Comparison of ENCODE assay signal across 1 cellular context in the genomic region with DNA sequence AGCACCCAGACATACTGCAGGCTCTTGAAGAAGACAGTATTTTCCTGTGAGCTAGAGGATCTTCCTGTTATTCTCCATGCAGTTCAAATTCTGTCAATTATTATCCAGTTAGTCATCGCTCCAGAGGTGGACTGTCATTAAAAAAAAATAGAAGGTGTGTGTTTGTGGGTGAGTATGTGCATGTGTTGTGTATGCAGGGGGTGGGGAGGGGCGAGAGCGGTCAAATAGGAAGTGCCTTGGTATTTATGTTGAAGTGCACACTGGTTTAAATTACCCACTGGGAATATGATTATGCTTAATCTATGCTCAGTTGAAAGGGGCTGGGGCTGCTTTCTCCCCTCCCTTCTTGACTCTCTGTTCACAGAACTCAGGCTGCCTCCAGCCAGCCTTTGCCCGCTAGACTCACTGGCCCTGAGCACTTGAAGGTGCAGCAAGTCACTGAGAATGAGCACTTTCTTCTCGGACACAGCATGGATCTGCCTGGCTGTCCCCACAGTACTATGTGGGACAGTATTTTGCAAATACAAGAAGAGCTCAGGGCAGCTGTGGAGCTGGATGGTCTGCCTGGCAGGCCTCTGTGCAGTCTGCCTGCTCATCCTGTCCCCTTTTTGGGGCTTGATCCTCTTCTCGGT.
TF ChIP-seq lines count a peak whose summit lies in the region.

A gene with protein sequence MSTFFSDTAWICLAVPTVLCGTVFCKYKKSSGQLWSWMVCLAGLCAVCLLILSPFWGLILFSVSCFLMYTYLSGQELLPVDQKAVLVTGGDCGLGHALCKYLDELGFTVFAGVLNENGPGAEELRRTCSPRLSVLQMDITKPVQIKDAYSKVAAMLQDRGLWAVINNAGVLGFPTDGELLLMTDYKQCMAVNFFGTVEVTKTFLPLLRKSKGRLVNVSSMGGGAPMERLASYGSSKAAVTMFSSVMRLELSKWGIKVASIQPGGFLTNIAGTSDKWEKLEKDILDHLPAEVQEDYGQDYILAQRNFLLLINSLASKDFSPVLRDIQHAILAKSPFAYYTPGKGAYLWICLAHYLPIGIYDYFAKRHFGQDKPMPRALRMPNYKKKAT (plus strand): TSS at position 273 of the 632 bp plus-strand sequence. CDS start 172 bp downstream, at position 445.

TF ChIP-seq in HepG2, 621 proteins besides CTCF, POLR2A, EP300 and RAD21 (continued from another document and continues in another):
- TF ChIP-seq, protein P1, sequence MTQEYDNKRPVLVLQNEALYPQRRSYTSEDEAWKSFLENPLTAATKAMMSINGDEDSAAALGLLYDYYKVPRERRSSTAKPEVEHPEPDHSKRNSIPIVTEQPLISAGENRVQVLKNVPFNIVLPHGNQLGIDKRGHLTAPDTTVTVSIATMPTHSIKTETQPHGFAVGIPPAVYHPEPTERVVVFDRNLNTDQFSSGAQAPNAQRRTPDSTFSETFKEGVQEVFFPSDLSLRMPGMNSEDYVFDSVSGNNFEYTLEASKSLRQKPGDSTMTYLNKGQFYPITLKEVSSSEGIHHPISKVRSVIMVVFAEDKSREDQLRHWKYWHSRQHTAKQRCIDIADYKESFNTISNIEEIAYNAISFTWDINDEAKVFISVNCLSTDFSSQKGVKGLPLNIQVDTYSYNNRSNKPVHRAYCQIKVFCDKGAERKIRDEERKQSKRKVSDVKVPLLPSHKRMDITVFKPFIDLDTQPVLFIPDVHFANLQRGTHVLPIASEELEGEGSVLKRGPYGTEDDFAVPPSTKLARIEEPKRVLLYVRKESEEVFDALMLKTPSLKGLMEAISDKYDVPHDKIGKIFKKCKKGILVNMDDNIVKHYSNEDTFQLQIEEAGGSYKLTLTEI (CRISPR knock-in tag; conservative IDR thresholded peaks at IDR 0.05), result no peak
- TF ChIP-seq ZSCAN31 (CRISPR knock-in tag; IDR thresholded peaks at IDR 0.05; ENCODE audit: low read depth) (peak; percentile 40; the same call in 1 of the 2 replicates), ZNF674 (CRISPR knock-in tag; IDR thresholded peaks at IDR 0.05; ENCODE audit: low read depth) (0 out of 2 replicates have a peak, but pooled peaks have one; percentile 37), ZMYM4 (CRISPR knock-in tag; IDR thresholded peaks at IDR 0.05) (no peak), ZNF230 (CRISPR knock-in tag; IDR thresholded peaks at IDR 0.05) (no peak), JUNB (CRISPR knock-in tag; IDR thresholded peaks at IDR 0.05; ENCODE audit: borderline replicate concordance) (peak; percentile 64), TCF7L2 (IDR thresholded peaks at IDR 0.05; ENCODE audit: low read depth, low read length) (no peak), LCORL (IDR thresholded peaks at IDR 0.05) (no peak), LCORL (CRISPR knock-in tag; IDR thresholded peaks at IDR 0.05) (peak; percentile 50), ZNF678 (CRISPR knock-in tag; IDR thresholded peaks at IDR 0.05) (no peak), ZNF569 (CRISPR knock-in tag; IDR thresholded peaks at IDR 0.05; ENCODE audit: borderline replicate concordance) (no peak), ZNF777 (CRISPR knock-in tag; IDR thresholded peaks at IDR 0.05) (no peak), ZNF333 (CRISPR knock-in tag; IDR thresholded peaks at IDR 0.05; ENCODE audit: borderline replicate concordance) (no peak), KAT7 (CRISPR knock-in tag; IDR thresholded peaks at IDR 0.05; ENCODE audit: borderline replicate concordance) (no peak; the same call in 1 of the 2 replicates), RBM22 (optimal IDR thresholded peaks at IDR 0.05; ENCODE audit: low read length) (no peak), ZNF768 (CRISPR knock-in tag; IDR thresholded peaks at IDR 0.05) (no peak; the same call in 1 of the 2 replicates), IKZF1 (IDR thresholded peaks at IDR 0.05) (no peak), ZSCAN20 (CRISPR knock-in tag; IDR thresholded peaks at IDR 0.05; ENCODE audit: borderline replicate concordance) (0 out of 2 replicates have a peak, but pooled peaks have one; percentile 18), REL (CRISPR knock-in tag; conservative IDR thresholded peaks at IDR 0.05) (no peak), NR3C1 (CRISPR knock-in tag; IDR thresholded peaks at IDR 0.05) (no peak), ZNF547 (CRISPR knock-in tag; IDR thresholded peaks at IDR 0.05) (no peak), MAZ (IDR thresholded peaks at IDR 0.05; ENCODE audit: borderline replicate concordance, low read depth, low read length) (peak; percentile 63; the same call in 1 of the 2 replicates), MAZ (CRISPR knock-in tag; IDR thresholded peaks at IDR 0.05; ENCODE audit: low read depth) (peak; percentile 38; the same call in 1 of the 2 replicates), ZNF572 (CRISPR knock-in tag; IDR thresholded peaks at IDR 0.05) (no peak), NFE2L1 (CRISPR knock-in tag; IDR thresholded peaks at IDR 0.05; ENCODE audit: borderline replicate concordance) (no peak), HMG20A (CRISPR knock-in tag; IDR thresholded peaks at IDR 0.05; ENCODE audit: borderline replicate concordance) (peak; percentile 51; the same call in 1 of the 2 replicates), RCOR2 (CRISPR knock-in tag; IDR thresholded peaks at IDR 0.05) (no peak), ZFP1 (CRISPR knock-in tag; IDR thresholded peaks at IDR 0.05) (no peak), SNRNP70 (IDR thresholded peaks at IDR 0.05; ENCODE audit: low read depth, low read length) (no peak), CEBPB (IDR thresholded peaks at IDR 0.05; ENCODE audit: borderline replicate concordance, low read depth, low read length) (no peak), STAT5B (CRISPR knock-in tag; IDR thresholded peaks at IDR 0.05) (no peak), ZNF232 (CRISPR knock-in tag; IDR thresholded peaks at IDR 0.05; ENCODE audit: borderline replicate concordance) (no peak; the same call in 1 of the 2 replicates), PRMT3 (CRISPR knock-in tag; IDR thresholded peaks at IDR 0.05; ENCODE audit: borderline replicate concordance, low read depth) (no peak), ZSCAN9 (CRISPR knock-in tag; IDR thresholded peaks at IDR 0.05; ENCODE audit: borderline replicate concordance) (no peak), MLLT10 (CRISPR knock-in tag; IDR thresholded peaks at IDR 0.05) (no peak), MYNN (CRISPR knock-in tag; IDR thresholded peaks at IDR 0.05; ENCODE audit: low read depth) (no peak), ZNF501 (CRISPR knock-in tag; IDR thresholded peaks at IDR 0.05) (peak; percentile 82), ZNF615 (CRISPR knock-in tag; IDR thresholded peaks at IDR 0.05; ENCODE audit: borderline replicate concordance) (no peak), ZBTB38 (CRISPR knock-in tag; IDR thresholded peaks at IDR 0.05) (no peak), ZNF746 (CRISPR knock-in tag; IDR thresholded peaks at IDR 0.05) (no peak), DMAP1 (CRISPR knock-in tag; IDR thresholded peaks at IDR 0.05) (peak; percentile 33; the same call in 1 of the 2 replicates), NAIF1 (CRISPR knock-in tag; IDR thresholded peaks at IDR 0.05; ENCODE audit: borderline replicate concordance) (no peak), FOXC1 (CRISPR knock-in tag; IDR thresholded peaks at IDR 0.05; ENCODE audit: borderline replicate concordance) (no peak; the same call in 1 of the 2 replicates), ZNF773 (CRISPR knock-in tag; IDR thresholded peaks at IDR 0.05; ENCODE audit: borderline replicate concordance) (no peak), ZNF605 (CRISPR knock-in tag; IDR thresholded peaks at IDR 0.05) (no peak)
- TF ChIP-seq, protein P2, sequence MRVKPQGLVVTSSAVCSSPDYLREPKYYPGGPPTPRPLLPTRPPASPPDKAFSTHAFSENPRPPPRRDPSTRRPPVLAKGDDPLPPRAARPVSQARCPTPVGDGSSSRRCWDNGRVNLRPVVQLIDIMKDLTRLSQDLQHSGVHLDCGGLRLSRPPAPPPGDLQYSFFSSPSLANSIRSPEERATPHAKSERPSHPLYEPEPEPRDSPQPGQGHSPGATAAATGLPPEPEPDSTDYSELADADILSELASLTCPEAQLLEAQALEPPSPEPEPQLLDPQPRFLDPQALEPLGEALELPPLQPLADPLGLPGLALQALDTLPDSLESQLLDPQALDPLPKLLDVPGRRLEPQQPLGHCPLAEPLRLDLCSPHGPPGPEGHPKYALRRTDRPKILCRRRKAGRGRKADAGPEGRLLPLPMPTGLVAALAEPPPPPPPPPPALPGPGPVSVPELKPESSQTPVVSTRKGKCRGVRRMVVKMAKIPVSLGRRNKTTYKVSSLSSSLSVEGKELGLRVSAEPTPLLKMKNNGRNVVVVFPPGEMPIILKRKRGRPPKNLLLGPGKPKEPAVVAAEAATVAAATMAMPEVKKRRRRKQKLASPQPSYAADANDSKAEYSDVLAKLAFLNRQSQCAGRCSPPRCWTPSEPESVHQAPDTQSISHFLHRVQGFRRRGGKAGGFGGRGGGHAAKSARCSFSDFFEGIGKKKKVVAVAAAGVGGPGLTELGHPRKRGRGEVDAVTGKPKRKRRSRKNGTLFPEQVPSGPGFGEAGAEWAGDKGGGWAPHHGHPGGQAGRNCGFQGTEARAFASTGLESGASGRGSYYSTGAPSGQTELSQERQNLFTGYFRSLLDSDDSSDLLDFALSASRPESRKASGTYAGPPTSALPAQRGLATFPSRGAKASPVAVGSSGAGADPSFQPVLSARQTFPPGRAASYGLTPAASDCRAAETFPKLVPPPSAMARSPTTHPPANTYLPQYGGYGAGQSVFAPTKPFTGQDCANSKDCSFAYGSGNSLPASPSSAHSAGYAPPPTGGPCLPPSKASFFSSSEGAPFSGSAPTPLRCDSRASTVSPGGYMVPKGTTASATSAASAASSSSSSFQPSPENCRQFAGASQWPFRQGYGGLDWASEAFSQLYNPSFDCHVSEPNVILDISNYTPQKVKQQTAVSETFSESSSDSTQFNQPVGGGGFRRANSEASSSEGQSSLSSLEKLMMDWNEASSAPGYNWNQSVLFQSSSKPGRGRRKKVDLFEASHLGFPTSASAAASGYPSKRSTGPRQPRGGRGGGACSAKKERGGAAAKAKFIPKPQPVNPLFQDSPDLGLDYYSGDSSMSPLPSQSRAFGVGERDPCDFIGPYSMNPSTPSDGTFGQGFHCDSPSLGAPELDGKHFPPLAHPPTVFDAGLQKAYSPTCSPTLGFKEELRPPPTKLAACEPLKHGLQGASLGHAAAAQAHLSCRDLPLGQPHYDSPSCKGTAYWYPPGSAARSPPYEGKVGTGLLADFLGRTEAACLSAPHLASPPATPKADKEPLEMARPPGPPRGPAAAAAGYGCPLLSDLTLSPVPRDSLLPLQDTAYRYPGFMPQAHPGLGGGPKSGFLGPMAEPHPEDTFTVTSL (CRISPR knock-in tag; IDR thresholded peaks at IDR 0.05; ENCODE audit: borderline replicate concordance), result peak; percentile 54; the same call in 1 of the 2 replicates
- TF ChIP-seq, protein P3, sequence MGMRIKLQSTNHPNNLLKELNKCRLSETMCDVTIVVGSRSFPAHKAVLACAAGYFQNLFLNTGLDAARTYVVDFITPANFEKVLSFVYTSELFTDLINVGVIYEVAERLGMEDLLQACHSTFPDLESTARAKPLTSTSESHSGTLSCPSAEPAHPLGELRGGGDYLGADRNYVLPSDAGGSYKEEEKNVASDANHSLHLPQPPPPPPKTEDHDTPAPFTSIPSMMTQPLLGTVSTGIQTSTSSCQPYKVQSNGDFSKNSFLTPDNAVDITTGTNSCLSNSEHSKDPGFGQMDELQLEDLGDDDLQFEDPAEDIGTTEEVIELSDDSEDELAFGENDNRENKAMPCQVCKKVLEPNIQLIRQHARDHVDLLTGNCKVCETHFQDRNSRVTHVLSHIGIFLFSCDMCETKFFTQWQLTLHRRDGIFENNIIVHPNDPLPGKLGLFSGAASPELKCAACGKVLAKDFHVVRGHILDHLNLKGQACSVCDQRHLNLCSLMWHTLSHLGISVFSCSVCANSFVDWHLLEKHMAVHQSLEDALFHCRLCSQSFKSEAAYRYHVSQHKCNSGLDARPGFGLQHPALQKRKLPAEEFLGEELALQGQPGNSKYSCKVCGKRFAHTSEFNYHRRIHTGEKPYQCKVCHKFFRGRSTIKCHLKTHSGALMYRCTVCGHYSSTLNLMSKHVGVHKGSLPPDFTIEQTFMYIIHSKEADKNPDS (CRISPR knock-in tag; IDR thresholded peaks at IDR 0.05), result no peak; the same call in none of the 2 replicates
- TF ChIP-seq, protein P4, sequence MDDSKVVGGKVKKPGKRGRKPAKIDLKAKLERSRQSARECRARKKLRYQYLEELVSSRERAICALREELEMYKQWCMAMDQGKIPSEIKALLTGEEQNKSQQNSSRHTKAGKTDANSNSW (CRISPR knock-in tag; IDR thresholded peaks at IDR 0.05; ENCODE audit: borderline replicate concordance), result no peak
- TF ChIP-seq, protein P5, sequence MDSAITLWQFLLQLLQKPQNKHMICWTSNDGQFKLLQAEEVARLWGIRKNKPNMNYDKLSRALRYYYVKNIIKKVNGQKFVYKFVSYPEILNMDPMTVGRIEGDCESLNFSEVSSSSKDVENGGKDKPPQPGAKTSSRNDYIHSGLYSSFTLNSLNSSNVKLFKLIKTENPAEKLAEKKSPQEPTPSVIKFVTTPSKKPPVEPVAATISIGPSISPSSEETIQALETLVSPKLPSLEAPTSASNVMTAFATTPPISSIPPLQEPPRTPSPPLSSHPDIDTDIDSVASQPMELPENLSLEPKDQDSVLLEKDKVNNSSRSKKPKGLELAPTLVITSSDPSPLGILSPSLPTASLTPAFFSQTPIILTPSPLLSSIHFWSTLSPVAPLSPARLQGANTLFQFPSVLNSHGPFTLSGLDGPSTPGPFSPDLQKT (CRISPR knock-in tag; IDR thresholded peaks at IDR 0.05; ENCODE audit: borderline replicate concordance), result no peak
- TF ChIP-seq, protein P6, sequence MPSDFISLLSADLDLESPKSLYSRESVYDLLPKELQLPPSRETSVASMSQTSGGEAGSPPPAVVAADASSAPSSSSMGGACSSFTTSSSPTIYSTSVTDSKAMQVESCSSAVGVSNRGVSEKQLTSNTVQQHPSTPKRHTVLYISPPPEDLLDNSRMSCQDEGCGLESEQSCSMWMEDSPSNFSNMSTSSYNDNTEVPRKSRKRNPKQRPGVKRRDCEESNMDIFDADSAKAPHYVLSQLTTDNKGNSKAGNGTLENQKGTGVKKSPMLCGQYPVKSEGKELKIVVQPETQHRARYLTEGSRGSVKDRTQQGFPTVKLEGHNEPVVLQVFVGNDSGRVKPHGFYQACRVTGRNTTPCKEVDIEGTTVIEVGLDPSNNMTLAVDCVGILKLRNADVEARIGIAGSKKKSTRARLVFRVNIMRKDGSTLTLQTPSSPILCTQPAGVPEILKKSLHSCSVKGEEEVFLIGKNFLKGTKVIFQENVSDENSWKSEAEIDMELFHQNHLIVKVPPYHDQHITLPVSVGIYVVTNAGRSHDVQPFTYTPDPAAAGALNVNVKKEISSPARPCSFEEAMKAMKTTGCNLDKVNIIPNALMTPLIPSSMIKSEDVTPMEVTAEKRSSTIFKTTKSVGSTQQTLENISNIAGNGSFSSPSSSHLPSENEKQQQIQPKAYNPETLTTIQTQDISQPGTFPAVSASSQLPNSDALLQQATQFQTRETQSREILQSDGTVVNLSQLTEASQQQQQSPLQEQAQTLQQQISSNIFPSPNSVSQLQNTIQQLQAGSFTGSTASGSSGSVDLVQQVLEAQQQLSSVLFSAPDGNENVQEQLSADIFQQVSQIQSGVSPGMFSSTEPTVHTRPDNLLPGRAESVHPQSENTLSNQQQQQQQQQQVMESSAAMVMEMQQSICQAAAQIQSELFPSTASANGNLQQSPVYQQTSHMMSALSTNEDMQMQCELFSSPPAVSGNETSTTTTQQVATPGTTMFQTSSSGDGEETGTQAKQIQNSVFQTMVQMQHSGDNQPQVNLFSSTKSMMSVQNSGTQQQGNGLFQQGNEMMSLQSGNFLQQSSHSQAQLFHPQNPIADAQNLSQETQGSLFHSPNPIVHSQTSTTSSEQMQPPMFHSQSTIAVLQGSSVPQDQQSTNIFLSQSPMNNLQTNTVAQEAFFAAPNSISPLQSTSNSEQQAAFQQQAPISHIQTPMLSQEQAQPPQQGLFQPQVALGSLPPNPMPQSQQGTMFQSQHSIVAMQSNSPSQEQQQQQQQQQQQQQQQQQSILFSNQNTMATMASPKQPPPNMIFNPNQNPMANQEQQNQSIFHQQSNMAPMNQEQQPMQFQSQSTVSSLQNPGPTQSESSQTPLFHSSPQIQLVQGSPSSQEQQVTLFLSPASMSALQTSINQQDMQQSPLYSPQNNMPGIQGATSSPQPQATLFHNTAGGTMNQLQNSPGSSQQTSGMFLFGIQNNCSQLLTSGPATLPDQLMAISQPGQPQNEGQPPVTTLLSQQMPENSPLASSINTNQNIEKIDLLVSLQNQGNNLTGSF (CRISPR knock-in tag; IDR thresholded peaks at IDR 0.05), result no peak
